15 cellular contexts compared by ENCODE assay signal in the genomic region with DNA sequence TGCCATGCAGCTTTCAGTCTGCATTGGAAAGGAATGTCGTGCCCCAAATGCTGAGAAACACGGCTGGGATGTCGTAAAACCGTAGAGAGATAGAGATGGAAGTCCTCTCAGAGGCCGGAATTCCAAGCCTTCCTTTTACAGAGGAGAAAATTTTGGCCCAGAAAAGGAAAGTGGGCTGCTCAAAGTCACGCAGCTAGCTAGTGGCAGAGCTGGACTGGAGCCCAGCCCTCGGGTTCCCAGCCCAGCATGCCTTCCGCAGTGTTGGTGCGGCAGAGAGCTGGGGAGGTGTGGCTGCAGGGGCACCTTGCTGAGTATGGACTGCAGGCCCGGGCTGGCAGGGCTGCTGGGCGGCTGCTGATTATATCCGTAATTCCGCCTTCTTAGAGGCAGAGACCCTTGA. TPM values are rescaled to one million over a fixed set of nuclear protein-coding genes. Genes with fewer than 3 reads are reported as not detected.
DNase-seq lines count a peak whose midpoint lies in the region; ATAC-seq and TF ChIP-seq lines count a peak whose summit lies in the region.
"Had no signal": no experiment of that assay in that cellular context is flagged by ENCODE, and none has a peak within 500 bp of the region (broad histone marks: within the 10 kb centered on the region; RNA-seq: fewer than 3 reads in every experiment).

No MANE protein-coding gene starts in this region.

- no peak overlapping the region for H3K4me3 ChIP-seq in H7 (ENCODE audit: insufficient read depth, low read depth, low read length)
- H3K4me3 ChIP-seq in heart right ventricle: peak overlapping the region in 7 of 10 donors; percentile 2 to 34 (median 26)
- H3K4me3 ChIP-seq in sigmoid colon: peak overlapping the region in 3 of 4 donors; percentile 18 to 30 (median 24)
- H3K4me3 ChIP-seq: K562, PC-9 had no signal

- H3K9me3 ChIP-seq in heart right ventricle (no peaks in the 10 kb centered on the region), sigmoid colon (no peaks in the 10 kb centered on the region)

- ATAC-seq in heart right ventricle (peak in 7 of 8 donors; percentile 72 to 85 (median 77)), GM21737 (IDR thresholded peaks at IDR 0.05; ENCODE audit: unreplicated experiment) (no peak)
- ATAC-seq: activated CD8-positive, alpha-beta T cell treated with anti-CD3 and anti-CD28 coated beads for 36 hours; activated naive CD8-positive, alpha-beta T cell treated with anti-CD3 and anti-CD28 coated beads, Interleukin-2, amount 50 U/mL, for 24 hours; K562 had no signal

- 30 to 43% methylated on average over 13 of the region's 13 CpGs for WGBS in heart right ventricle, 2 donors
- 38 to 49% methylated on average over 13 of the region's 13 CpGs for WGBS in sigmoid colon, 2 donors

- peaks cover 0 to 6% (median 0%) of the 10 kb centered on the region in 9 donors for H3K4me1 ChIP-seq in heart right ventricle
- H3K4me1 ChIP-seq in sigmoid colon: peaks cover 0 to 31% (median 18%) of the 10 kb centered on the region in 4 donors

- TF ChIP-seq EP300 in sigmoid colon (IDR thresholded peaks at IDR 0.05): no peak

- no peaks in the 10 kb centered on the region; the same call in 1 of the 2 replicates for H3K27me3 ChIP-seq in H7 (ENCODE audit: control insufficient read depth, insufficient read depth, low read length)
- peaks cover 0 to 45% (median 33%) of the 10 kb centered on the region in 7 donors for H3K27me3 ChIP-seq in heart right ventricle
- H3K27me3 ChIP-seq in sigmoid colon: no peaks in the 10 kb centered on the region

- TF ChIP-seq CTCF in heart right ventricle (IDR thresholded peaks at IDR 0.05) (no peak), sigmoid colon (IDR thresholded peaks at IDR 0.05) (no peak)

- no peak for TF ChIP-seq POLR2A in sigmoid colon (IDR thresholded peaks at IDR 0.05)

- DNase-seq in H7: peak; percentile 64
- peak; percentile 94 for DNase-seq in NCI-H69 (lab: John Stamatoyannopoulos, UW)
- DNase-seq in heart right ventricle: peak; percentile 16 to 33
- DNase-seq in sigmoid colon: peak; percentile 79
- DNase-seq in UCSD-AML1 (lab: John Stamatoyannopoulos, UW; ENCODE audit: unreplicated experiment): no peak
- no peak for DNase-seq in stimulated activated naive CD4-positive, alpha-beta T cell treated with Interleukin-2 at 50 U/mL for 16 hours (lab: John Stamatoyannopoulos, UW)
- no peak for DNase-seq in NCI-H82 (lab: John Stamatoyannopoulos, UW)
- DNase-seq: activated CD8-positive, alpha-beta T cell treated with anti-CD3 and anti-CD28 coated beads for 36 hours; activated naive CD8-positive, alpha-beta T cell treated with anti-CD3 and anti-CD28 coated beads, Interleukin-2, amount 50 U/mL, for 24 hours; AML-193; NCI-H524; PC-9 had no signal

- H3K36me3 ChIP-seq in H7 (replicated peaks; ENCODE audit: control insufficient read depth, insufficient read depth, low read length) (no peaks in the 10 kb centered on the region), heart right ventricle (no peaks in the 10 kb centered on the region), sigmoid colon (no peaks in the 10 kb centered on the region)

- H3K27ac ChIP-seq in heart right ventricle (peak overlapping the region in 5 of 10 donors; percentile 26 to 59 (median 37)), sigmoid colon (peak overlapping the region in 3 of 4 donors; percentile 63 to 72 (median 70))
- H3K27ac ChIP-seq: HL-60, PC-9 had no signal

- intact Hi-C loops in heart right ventricle (cut with DNase I): no loop called here
- intact Hi-C loops in sigmoid colon (cut with DNase I): no loop called here

RNA-seq across cellular contexts. Expression of gene KCNA1, which starts 50.3 kb away (rescaled TPM):
- 0.07 TPM in 1 of 2 replicates, not detected in the other for total RNA-seq in H7 (2014; rRNA removed; shearing (Covaris generic))
- under 1 TPM in 1 of 10 donors, not detected in 9; 0.22 TPM for total RNA-seq in heart right ventricle
- not detected for polyA plus RNA-seq in heart right ventricle
- 1 to 10 TPM; 1.4 to 3.8 (median 2.9) TPM for total RNA-seq in sigmoid colon
- under 1 TPM in 1 of 3 donors, not detected in 2; 0.07 TPM for polyA plus RNA-seq in sigmoid colon
- total RNA-seq: activated CD8-positive, alpha-beta T cell treated with anti-CD3 and anti-CD28 coated beads for 36 hours; K562; PC-9 had no signal
- polyA plus RNA-seq: K562 had no signal

Comparison
In these comparisons a context has a peak if more than half of its experiments do, and no peak if none do; other contexts are left out.
1. DNase-seq: peak in H7 (single experiment), NCI-H69 (single experiment), heart right ventricle (2 of 2) and sigmoid colon (single experiment); none in UCSD-AML1 (single experiment), stimulated activated naive CD4-positive, alpha-beta T cell treated with Interleukin-2 at 50 U/mL for 16 hours (single experiment) and NCI-H82 (single experiment).